ENCODE assay signal across 8 cellular contexts in the genomic region with DNA sequence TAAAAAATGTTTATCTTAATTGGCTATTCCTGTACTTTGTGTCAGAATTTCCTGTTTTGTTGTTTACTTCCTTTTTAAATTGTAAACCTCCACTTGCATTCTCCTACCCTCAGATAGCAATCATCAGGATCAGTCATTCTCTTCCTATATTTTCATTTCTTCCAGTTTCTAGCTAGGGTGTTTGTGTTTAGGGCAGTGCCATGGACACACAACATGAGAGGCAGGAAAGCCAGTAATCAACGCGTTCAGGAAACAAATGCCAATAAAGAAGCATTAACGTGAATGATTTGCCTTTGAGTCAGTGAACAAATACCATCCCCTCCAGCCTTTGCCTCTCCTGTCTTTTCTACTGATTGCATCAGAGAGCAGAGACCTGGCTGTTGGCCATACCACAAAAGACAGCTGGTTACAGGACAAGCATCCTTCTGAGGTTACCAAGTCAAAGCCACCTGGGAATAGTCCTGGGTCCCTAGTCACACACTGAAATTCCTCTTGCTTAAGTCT.
DNase-seq lines count a peak whose midpoint lies in the region; ATAC-seq and FAIRE-seq lines count a peak whose summit lies in the region.

No MANE protein-coding gene starts in this region.

- peak; percentile 93 for FAIRE-seq in urothelium cell line (lab: Jason Lieb, UNC)

- peak; percentile 10 to 37 (median 26) for DNase-seq in NCI-H1417 (lab: John Stamatoyannopoulos, UW)
- DNase-seq in NCI-H1417 treated with DMSO at 0.1 percent for 48 hours (lab: John Stamatoyannopoulos, UW), result no peak
- peak; percentile 76 for DNase-seq in SHP77 treated with DMSO at 0.1 percent for 48 hours (lab: John Stamatoyannopoulos, UW)
- DNase-seq in glomerular visceral epithelial cell (ENCODE audit: extremely low spot score), result peak; percentile 100
- DNase-seq in urothelium cell line (ENCODE audit: low spot score), result peak; percentile 95
- DNase-seq in superior temporal gyrus (ENCODE audit: extremely low spot score), result no peak

- no peak for ATAC-seq in HG02798 (IDR thresholded peaks at IDR 0.05; ENCODE audit: poor library complexity, unreplicated experiment)
- ATAC-seq in GM19455 (IDR thresholded peaks at IDR 0.05; ENCODE audit: unreplicated experiment), result no peak

Comparison
In these comparisons a context has a peak if more than half of its experiments do, and no peak if none do; other contexts are left out.
1. DNase-seq: peak in NCI-H1417 (3 of 3), SHP77 treated with DMSO at 0.1 percent for 48 hours (single experiment), glomerular visceral epithelial cell (single experiment) and urothelium cell line (single experiment); none in NCI-H1417 treated with DMSO at 0.1 percent for 48 hours (single experiment) and superior temporal gyrus (single experiment).